8 cellular contexts compared by ENCODE assay signal in the genomic region with DNA sequence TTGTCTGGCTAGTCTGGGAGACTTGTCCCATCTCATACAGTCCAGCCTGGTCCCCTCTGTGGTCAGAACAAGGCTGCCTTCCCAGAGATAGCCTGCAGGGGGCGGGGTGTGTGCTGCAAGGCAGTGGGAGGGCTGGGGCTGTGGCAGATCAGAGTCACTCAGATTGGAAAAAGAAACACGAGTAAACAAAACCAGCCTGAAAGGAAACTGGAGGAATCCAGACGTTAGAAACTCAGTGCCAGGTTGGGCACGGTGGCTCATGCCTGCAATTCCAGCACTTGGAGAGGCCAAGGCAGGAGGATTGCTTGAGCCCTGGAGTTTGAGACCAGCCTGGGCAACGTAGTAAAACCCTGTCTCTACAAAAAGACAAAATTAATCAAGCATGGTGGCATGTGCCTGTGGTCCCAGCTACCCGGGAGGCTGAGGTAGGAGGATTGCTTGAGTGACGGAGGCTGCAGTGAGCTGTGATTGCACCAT. TPM values are rescaled to one million over a fixed set of nuclear protein-coding genes. Genes with fewer than 3 reads are reported as not detected.
DNase-seq lines count a peak whose midpoint lies in the region; ATAC-seq, FAIRE-seq and TF ChIP-seq lines count a peak whose summit lies in the region.

No MANE protein-coding gene starts in this region.

- peaks cover 16% of the 10 kb centered on the region for H3K36me3 ChIP-seq in DOHH2 (ENCODE audit: control insufficient read depth, low read length)
- peaks cover 3% of the 10 kb centered on the region; the same call in 1 of the 2 replicates for H3K36me3 ChIP-seq in SJCRH30
- peaks cover 0 to 9% (median 0%) of the 10 kb centered on the region in 3 donors for H3K36me3 ChIP-seq in pancreas
- H3K36me3 ChIP-seq in transverse colon, result peaks cover 0 to 3% (median 0%) of the 10 kb centered on the region in 4 donors

- no peaks in the 10 kb centered on the region for H3K79me2 ChIP-seq in DOHH2 (ENCODE audit: control insufficient read depth, low read length)

- intact Hi-C loops in pancreas (cut with DNase I), result loop anchor here in 2 of 3 donors (5.0 to 10.0 kb wide), 2 partner anchors 184 to 384 kb away; partner anchors contain the start of gene BAK1 (in 1 of the 2)
- intact Hi-C loops in transverse colon (cut with DNase I; ENCODE audit: low total_unique reads), result no loop called here

- no peak for TF ChIP-seq POLR2A in transverse colon (IDR thresholded peaks at IDR 0.05)

- H3K27me3 ChIP-seq in DOHH2 (ENCODE audit: control insufficient read depth, low read length), result no peaks in the 10 kb centered on the region
- no peaks in the 10 kb centered on the region for H3K27me3 ChIP-seq in SJCRH30
- no peaks in the 10 kb centered on the region for H3K27me3 ChIP-seq in pancreas
- no peaks in the 10 kb centered on the region for H3K27me3 ChIP-seq in transverse colon

- H3K4me3 ChIP-seq in DOHH2 (ENCODE audit: low read length) (no peak overlapping the region), SJCRH30 (no peak overlapping the region), pancreas (no peak overlapping the region), transverse colon (no peak overlapping the region)

- FAIRE-seq in pancreas (lab: Jason Lieb, UNC), result no peak

- no peak overlapping the region for H3K27ac ChIP-seq in DOHH2 (ENCODE audit: low read depth, low read length)
- H3K27ac ChIP-seq in SJCRH30, result no peak overlapping the region
- peak overlapping the region in 1 of 4 donors; percentile 5 for H3K27ac ChIP-seq in pancreas
- H3K27ac ChIP-seq in transverse colon, result no peak overlapping the region

- DNase-seq in SJCRH30 (peak; percentile 83 to 87), germinal center (ENCODE audit: low spot score) (peak; percentile 76), pancreas (peak; percentile 70 to 95 (median 86)), transverse colon (peak; percentile 87)
- peak; percentile 59 for DNase-seq in activated gamma-delta T cell treated with anti-CD3 and anti-CD28 coated beads, Interleukin-2, amount 50 U/mL, for 16 hours (ENCODE audit: low read depth)

- no peak for TF ChIP-seq EP300 in Ishikawa (IDR thresholded peaks at IDR 0.05; ENCODE audit: borderline replicate concordance)
- no peak for TF ChIP-seq EP300 in transverse colon (IDR thresholded peaks at IDR 0.05; ENCODE audit: low read depth)

- 20 to 21% methylated on average over 7 of the region's 7 CpGs for WGBS in pancreas, 2 donors
- 0 to 32% methylated on average over 2 to 7 of the region's 7 CpGs for WGBS in transverse colon (ENCODE audit: low coverage in 1 of 2), 2 donors

- H3F3A ChIP-seq in DOHH2 (ENCODE audit: control insufficient read depth, insufficient read depth), result no peaks in the 10 kb centered on the region; the same call in 1 of the 2 replicates

- ATAC-seq in pancreas (peak; percentile 68 to 88 (median 84)), HG02885 (IDR thresholded peaks at IDR 0.05; ENCODE audit: poor library complexity, unreplicated experiment) (no peak)

- TF ChIP-seq RAD21 in Ishikawa (IDR thresholded peaks at IDR 0.05; ENCODE audit: low read depth), result peak; percentile 74

- no peaks in the 10 kb centered on the region for H4K20me1 ChIP-seq in DOHH2 (ENCODE audit: control insufficient read depth, insufficient read depth, low read depth, low read length)

- H3K4me2 ChIP-seq in DOHH2 (ENCODE audit: low read length), result no peak overlapping the region

- H3K4me1 ChIP-seq in DOHH2 (ENCODE audit: control insufficient read depth, low read length), result peaks cover 7% of the 10 kb centered on the region
- H3K4me1 ChIP-seq in SJCRH30, result peaks cover 43% of the 10 kb centered on the region
- peaks cover 0 to 4% (median 0%) of the 10 kb centered on the region in 3 donors for H3K4me1 ChIP-seq in pancreas
- peaks cover 17 to 34% (median 23%) of the 10 kb centered on the region in 4 donors for H3K4me1 ChIP-seq in transverse colon

- no peaks in the 10 kb centered on the region for H3K9me2 ChIP-seq in DOHH2 (replicated peaks; ENCODE audit: control insufficient read depth, low read length)

- H3K9me3 ChIP-seq in DOHH2 (ENCODE audit: control insufficient read depth, insufficient read depth, low read length) (no peaks in the 10 kb centered on the region), SJCRH30 (replicated peaks) (no peaks in the 10 kb centered on the region), pancreas (no peaks in the 10 kb centered on the region), transverse colon (no peaks in the 10 kb centered on the region)

- in situ Hi-C loops in transverse colon (cut with MboI; ENCODE audit: low pct_ligation_motif_present in 1 of 4, low pct_unique_long_range_greater_than_20kb in 1 of 4, low sequenced_read_pairs in 3 of 4), result loop anchor here in 3 of 4 donors (10.0 to 25.0 kb wide), 4 partner anchors 256 to 394 kb away; no protein-coding TSS in a partner anchor

- TF ChIP-seq CTCF in DOHH2 (IDR thresholded peaks at IDR 0.05; ENCODE audit: low read depth, low read length, poor library complexity, severe bottlenecking) (peak; percentile 88), pancreas (IDR thresholded peaks at IDR 0.05) (peak; percentile 67 to 75 (median 72)), transverse colon (IDR thresholded peaks at IDR 0.05) (peak; percentile 75 to 89 (median 86))

TF ChIP-seq in Ishikawa, 13 proteins besides CTCF, POLR2A, EP300 and RAD21:
- TF ChIP-seq TEAD4 (IDR thresholded peaks at IDR 0.05) (no peak), CREB1 (IDR thresholded peaks at IDR 0.05; ENCODE audit: low read depth) (no peak), FOXM1 (IDR thresholded peaks at IDR 0.05; ENCODE audit: borderline replicate concordance, low read depth) (no peak), EGR1 (IDR thresholded peaks at IDR 0.05) (no peak), CEBPB (IDR thresholded peaks at IDR 0.05) (no peak)
- TF ChIP-seq, protein P1, sequence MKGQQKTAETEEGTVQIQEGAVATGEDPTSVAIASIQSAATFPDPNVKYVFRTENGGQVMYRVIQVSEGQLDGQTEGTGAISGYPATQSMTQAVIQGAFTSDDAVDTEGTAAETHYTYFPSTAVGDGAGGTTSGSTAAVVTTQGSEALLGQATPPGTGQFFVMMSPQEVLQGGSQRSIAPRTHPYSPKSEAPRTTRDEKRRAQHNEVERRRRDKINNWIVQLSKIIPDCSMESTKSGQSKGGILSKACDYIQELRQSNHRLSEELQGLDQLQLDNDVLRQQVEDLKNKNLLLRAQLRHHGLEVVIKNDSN (IDR thresholded peaks at IDR 0.05), result no peak
- TF ChIP-seq, protein P2, sequence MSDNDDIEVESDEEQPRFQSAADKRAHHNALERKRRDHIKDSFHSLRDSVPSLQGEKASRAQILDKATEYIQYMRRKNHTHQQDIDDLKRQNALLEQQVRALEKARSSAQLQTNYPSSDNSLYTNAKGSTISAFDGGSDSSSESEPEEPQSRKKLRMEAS (IDR thresholded peaks at IDR 0.05), result no peak

RNA-seq across cellular contexts. Expression of gene LEMD2, which starts 20.2 kb away (rescaled TPM):
- 43.9 and 50.1 TPM in 2 replicates for total RNA-seq in SJCRH30 (2014; rRNA removed; shearing (Covaris generic))
- total RNA-seq in pancreas (10 to 100 TPM; 23.4 to 34.5 (median 27.8) TPM), transverse colon (100 to 1,000 TPM in 2 of 4 donors, 10 to 100 TPM in 2; 57.3 to 159 (median 112) TPM)
- 10 to 100 TPM; 46.0 to 59.4 TPM for polyA plus RNA-seq in pancreas

RNA-seq across cellular contexts. Expression of gene IP6K3, which starts 22.0 kb away (rescaled TPM):
- total RNA-seq in SJCRH30 (2014; rRNA removed; shearing (Covaris generic)), result 10.3 and 11.2 TPM in 2 replicates
- total RNA-seq in pancreas (under 1 TPM; 0.12 to 0.69 (median 0.38) TPM), transverse colon (1 to 10 TPM in 2 of 4 donors, under 1 TPM in 1, not detected in 1; 1.00 to 2.9 (median 1.9) TPM)
- polyA plus RNA-seq in pancreas, result under 1 TPM; 0.19 to 0.49 TPM

RNA-seq across cellular contexts. Expression of gene MLN, which starts 35.1 kb away (rescaled TPM):
- total RNA-seq in SJCRH30 (2014; rRNA removed; shearing (Covaris generic)), result not detected in 2 replicates
- total RNA-seq in pancreas (not detected), transverse colon (not detected)
- polyA plus RNA-seq in pancreas, result not detected

RNA-seq across cellular contexts. Expression of gene UQCC2, which starts 57.2 kb away (rescaled TPM):
- total RNA-seq in SJCRH30 (2014; rRNA removed; shearing (Covaris generic)), result 29.7 and 30.7 TPM in 2 replicates
- total RNA-seq in pancreas (10 to 100 TPM; 13.9 to 32.1 (median 23.3) TPM), transverse colon (10 to 100 TPM in 1 of 4 donors, 1 to 10 TPM in 3; 2.8 to 17.6 (median 8.8) TPM)
- polyA plus RNA-seq in pancreas, result 10 to 100 TPM; 40.2 to 58.9 TPM
